In genomic region chr18:26225022-26225693, GRCh38 we compare ENCODE assay signal across 8 cellular contexts. TPM values are rescaled to one million over a fixed set of nuclear protein-coding genes. Genes with fewer than 3 reads are reported as not detected.
A peak's percentile ranks its signal among the peaks of the same experiment; 100 is the strongest.
DNase-seq lines count a peak whose midpoint lies in the region; ATAC-seq and TF ChIP-seq lines count a peak whose summit lies in the region.

No MANE protein-coding gene starts in this region.

- peaks cover 3% of the 10 kb centered on the region for H3K36me3 Mint-ChIP-seq in activated naive CD4-positive, alpha-beta T cell treated with anti-CD3 and anti-CD28 coated beads, Interleukin-2, amount 10 ng/mL, durations not matched to agents 7 days and 5 days
- no peaks in the 10 kb centered on the region for H3K36me3 Mint-ChIP-seq in endothelial cell (ENCODE audit: low read depth, unreplicated experiment)
- no peaks in the 10 kb centered on the region for H3K36me3 Mint-ChIP-seq in stimulated activated naive B cell treated with anti-CD40 and anti-IgM and Interleukin-4, amounts not matched to agents 10 μg/mL and 1 μg/mL and 100 μg/mL, for 72 hours

- peaks cover 10% of the 10 kb centered on the region for H3K27me3 Mint-ChIP-seq in activated naive CD4-positive, alpha-beta T cell treated with anti-CD3 and anti-CD28 coated beads, Interleukin-2, amount 10 ng/mL, durations not matched to agents 7 days and 5 days
- H3K27me3 Mint-ChIP-seq in endothelial cell (ENCODE audit: unreplicated experiment), result peaks cover 2% of the 10 kb centered on the region
- no peaks in the 10 kb centered on the region for H3K27me3 Mint-ChIP-seq in stimulated activated naive B cell treated with anti-CD40 and anti-IgM and Interleukin-4, amounts not matched to agents 10 μg/mL and 1 μg/mL and 100 μg/mL, for 72 hours

- H3K4me1 Mint-ChIP-seq in activated naive CD4-positive, alpha-beta T cell treated with anti-CD3 and anti-CD28 coated beads, Interleukin-2, amount 10 ng/mL, durations not matched to agents 7 days and 5 days, result peaks cover 38% of the 10 kb centered on the region
- peaks cover 12% of the 10 kb centered on the region for H3K4me1 Mint-ChIP-seq in endothelial cell (ENCODE audit: unreplicated experiment)
- H3K4me1 Mint-ChIP-seq in stimulated activated naive B cell treated with anti-CD40 and anti-IgM and Interleukin-4, amounts not matched to agents 10 μg/mL and 1 μg/mL and 100 μg/mL, for 72 hours, result peaks cover 17 to 26% of the 10 kb centered on the region in 2 donors

- H3K27ac Mint-ChIP-seq in activated naive CD4-positive, alpha-beta T cell treated with anti-CD3 and anti-CD28 coated beads, Interleukin-2, amount 10 ng/mL, durations not matched to agents 7 days and 5 days, result no peak overlapping the region
- H3K27ac Mint-ChIP-seq in endothelial cell (ENCODE audit: unreplicated experiment), result no peak overlapping the region
- H3K27ac Mint-ChIP-seq in stimulated activated naive B cell treated with anti-CD40 and anti-IgM and Interleukin-4, amounts not matched to agents 10 μg/mL and 1 μg/mL and 100 μg/mL, for 72 hours, result no peak overlapping the region

- no peak for TF ChIP-seq CTCF in endothelial cell (IDR thresholded peaks at IDR 0.05; ENCODE audit: unreplicated experiment)

- ATAC-seq in stimulated activated naive B cell treated with anti-CD40 and anti-IgM and Interleukin-4, amounts not matched to agents 10 μg/mL and 1 μg/mL and 100 μg/mL, for 72 hours (replicated peaks), result no peak
- ATAC-seq in HG03457 (IDR thresholded peaks at IDR 0.05; ENCODE audit: unreplicated experiment), result no peak
- ATAC-seq in GM21786 (IDR thresholded peaks at IDR 0.05; ENCODE audit: unreplicated experiment), result no peak

- peak overlapping the region; percentile 96 for H3K4me3 Mint-ChIP-seq in activated naive CD4-positive, alpha-beta T cell treated with anti-CD3 and anti-CD28 coated beads, Interleukin-2, amount 10 ng/mL, durations not matched to agents 7 days and 5 days
- peak overlapping the region; percentile 94 for H3K4me3 Mint-ChIP-seq in endothelial cell (ENCODE audit: unreplicated experiment)
- peak overlapping the region; percentile 46 to 95 for H3K4me3 Mint-ChIP-seq in stimulated activated naive B cell treated with anti-CD40 and anti-IgM and Interleukin-4, amounts not matched to agents 10 μg/mL and 1 μg/mL and 100 μg/mL, for 72 hours

- CTCF ChIA-PET in activated naive CD4-positive, alpha-beta T cell treated with anti-CD3 and anti-CD28 coated beads, Interleukin-2, amount 10 ng/mL, durations not matched to agents 7 days and 5 days (lab: Charles Lee), result interaction anchor here (2.6 kb wide), 1 partner anchor 10 kb away, joined by 9 read pairs; no protein-coding TSS in a partner anchor

- no peak for DNase-seq in activated naive CD4-positive, alpha-beta T cell treated with anti-CD3 and anti-CD28 coated beads, Interleukin-2, amount 10 ng/mL, durations not matched to agents 7 days and 5 days
- DNase-seq in activated naive CD4-positive, alpha-beta T cell (lab: John Stamatoyannopoulos, UW), result no peak
- DNase-seq in RKO (ENCODE audit: low spot score) (peak; percentile 9), endothelial cell (ENCODE audit: low spot score) (no peak)
- no peak for DNase-seq in stimulated activated naive B cell treated with anti-CD40 and anti-IgM and Interleukin-4, amounts not matched to agents 10 μg/mL and 1 μg/mL and 100 μg/mL, for 72 hours
- no peak for DNase-seq in NK-92 treated with Interleukin-12 subunit alpha and Interleukin-12 subunit beta, amount 100 ng/mL, for 24 hours (lab: John Stamatoyannopoulos, UW)

- H3K9me3 Mint-ChIP-seq in activated naive CD4-positive, alpha-beta T cell treated with anti-CD3 and anti-CD28 coated beads, Interleukin-2, amount 10 ng/mL, durations not matched to agents 7 days and 5 days, result no peaks in the 10 kb centered on the region
- H3K9me3 Mint-ChIP-seq in endothelial cell (ENCODE audit: unreplicated experiment), result no peaks in the 10 kb centered on the region
- H3K9me3 Mint-ChIP-seq in stimulated activated naive B cell treated with anti-CD40 and anti-IgM and Interleukin-4, amounts not matched to agents 10 μg/mL and 1 μg/mL and 100 μg/mL, for 72 hours, result no peaks in the 10 kb centered on the region

RNA-seq across cellular contexts. Expression of gene TAF4B, which starts 1.1 kb away (rescaled TPM):
- total RNA-seq in endothelial cell (ENCODE audit: unreplicated experiment), result 3.3 TPM
